In genomic region chr16:8295436-8295835, GRCh38 we compare ENCODE assay signal across 21 cellular contexts.
"Had no signal": no experiment of that assay in that cellular context is flagged by ENCODE, and none has a peak within 500 bp of the region (broad histone marks: within the 10 kb centered on the region; RNA-seq: fewer than 3 reads in every experiment).

No MANE protein-coding gene starts in this region.

- FAIRE-seq: keratinocyte had no signal

- DNase-seq: hippocampal formation; left colon; left ventricle myocardium inferior; mesendoderm; naive B cell; natural killer cell; nephron progenitor cell; ovary; right cardiac atrium; stimulated activated CD4-positive, alpha-beta T cell treated with anti-CD3 and anti-CD28 coated beads, Interleukin-12 subunit alpha, Interleukin-12 subunit beta, amount 100 ng/mL, for 4 hours; stimulated activated CD4-positive, alpha-beta T cell treated with anti-CD3 and anti-CD28 coated beads, Interleukin-15, amount 100 ng/mL, for 24 hours; stimulated activated CD4-positive, alpha-beta T cell treated with anti-CD3 and anti-CD28 coated beads, Interleukin-2, amount 100 ng/mL, for 24 hours; stimulated activated CD4-positive, alpha-beta T cell treated with anti-CD3 and anti-CD28 coated beads, Interleukin-4, amount 100 ng/mL, for 1 hour; stimulated activated naive B cell treated with anti-CD40 and anti-IgM and Interleukin-4, amounts not matched to agents 10 μg/mL and 1 μg/mL and 100 μg/mL, for 72 hours; stimulated activated naive CD8-positive, alpha-beta T cell treated with anti-CD3 and anti-CD28 coated beads, Interleukin-15, Interleukin-2, amounts not matched to agents 100 U/mL and 50 U/mL, for 24 hours; stomach; testis; thyroid gland; transverse colon; upper lobe of left lung had no signal
